In the genomic region with DNA sequence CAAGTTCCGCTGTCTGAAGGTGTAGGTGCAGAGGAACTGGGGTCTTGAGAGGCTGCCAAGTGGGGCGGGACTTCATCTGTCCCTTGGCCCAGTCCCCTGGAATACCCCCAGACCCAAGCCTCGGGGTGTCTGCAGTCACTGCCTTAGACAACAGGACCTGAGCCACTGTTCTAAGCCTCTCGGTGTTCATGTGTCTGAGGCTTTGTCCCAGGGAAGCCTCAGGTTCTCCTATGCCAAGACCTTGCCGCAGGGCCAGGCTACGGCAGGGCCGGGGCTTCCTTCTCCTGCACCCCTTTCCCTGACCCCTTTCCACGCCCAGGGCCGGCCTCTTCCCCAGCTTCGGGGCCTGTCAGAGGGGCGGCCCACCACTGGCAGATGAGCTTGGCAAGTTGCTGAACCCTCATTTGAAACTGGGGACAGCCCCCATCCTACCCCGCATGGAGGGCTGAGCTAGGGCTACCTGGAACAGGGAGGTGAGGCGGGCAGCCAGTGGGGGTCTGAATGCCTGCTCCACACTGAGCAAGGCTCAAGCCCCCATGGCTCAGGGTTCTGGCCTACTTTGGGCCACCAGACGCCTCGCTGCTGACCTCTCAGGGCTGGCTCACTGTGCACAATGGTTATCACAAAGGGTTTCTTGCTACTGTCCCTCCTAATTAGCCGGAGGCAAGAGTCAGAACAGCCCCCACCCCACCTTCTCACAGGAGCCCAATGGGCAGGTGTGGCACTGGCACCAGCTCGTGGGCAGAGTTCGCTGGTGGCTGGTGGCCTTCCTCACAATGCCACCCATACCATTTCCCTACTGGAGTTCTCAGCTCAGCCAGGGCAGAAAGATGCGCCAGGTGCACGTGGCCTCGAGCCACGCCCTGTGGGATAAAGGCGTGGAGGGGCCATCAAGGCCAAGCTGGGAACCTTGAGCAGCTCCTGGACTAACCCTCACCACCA, we compare ENCODE assay signal across 18 cellular contexts. TPM values are rescaled to one million over a fixed set of nuclear protein-coding genes. Genes with fewer than 3 reads are reported as not detected.
DNase-seq lines count a peak whose midpoint lies in the region; ATAC-seq, FAIRE-seq and TF ChIP-seq lines count a peak whose summit lies in the region.
"Had no signal": no experiment of that assay in that cellular context is flagged by ENCODE, and none has a peak within 500 bp of the region (broad histone marks: within the 10 kb centered on the region; RNA-seq: fewer than 3 reads in every experiment).

No MANE protein-coding gene starts in this region.

- TF ChIP-seq CTCF in OCI-LY1 (IDR thresholded peaks at IDR 0.05; ENCODE audit: low read length) = no peak

- DNase-seq in left colon (peak in 1 of 2 donors; percentile 30), small intestine (peak; percentile 45), ecto neural progenitor cell (ENCODE audit: low spot score) (no peak)
- no peak for DNase-seq in activated CD4-positive, alpha-beta memory T cell treated with anti-CD3 and anti-CD28 coated beads, Interleukin-2, amount 10 ng/mL, durations not matched to agents 7 days and 5 days
- DNase-seq: CD4-positive, alpha-beta T cell; NCI-H1417; NCI-H2171 treated with DMSO at 0.1 percent for 48 hours; NCI-H510A; NCI-H82; SHP77 had no signal

- peak overlapping the region in 3 of 11 experiments; percentile 11 to 56 (median 44); a peak in 7 of 22 replicates for H3K9ac ChIP-seq in BLaER1 treated with 17β-estradiol and CSF1 and Interleukin-3, amounts not matched to agents 10 nM and 100 nM
- H3K9ac ChIP-seq in OCI-LY1 (ENCODE audit: low read length) = no peak overlapping the region; the same call in 1 of the 2 replicates

- peaks cover 21% of the 10 kb centered on the region for H3F3A ChIP-seq in OCI-LY1 (ENCODE audit: insufficient read depth, low read length)

- no peaks in the 10 kb centered on the region for H3K79me2 ChIP-seq in OCI-LY1 (ENCODE audit: insufficient read depth, low read length)

- intact Hi-C loops in left colon (cut with DNase I, micrococcal nuclease) = loop anchor here in 1 of 2 donors (10.0 kb wide), 1 partner anchor 314 kb away; no protein-coding TSS in a partner anchor

- no peak overlapping the region for H3K27ac Mint-ChIP-seq in activated CD4-positive, alpha-beta memory T cell treated with anti-CD3 and anti-CD28 coated beads, Interleukin-2, amount 10 ng/mL, durations not matched to agents 7 days and 5 days

- H3K4me3 Mint-ChIP-seq in activated CD4-positive, alpha-beta memory T cell treated with anti-CD3 and anti-CD28 coated beads, Interleukin-2, amount 10 ng/mL, durations not matched to agents 7 days and 5 days = no peak overlapping the region
- H3K4me3 Mint-ChIP-seq: CD4-positive, alpha-beta T cell; IgD-negative memory B cell had no signal

- H3K9me2 ChIP-seq in OCI-LY1 (ENCODE audit: low read depth, low read length) = no peaks in the 10 kb centered on the region

- H3K9me3 Mint-ChIP-seq in activated CD4-positive, alpha-beta memory T cell treated with anti-CD3 and anti-CD28 coated beads, Interleukin-2, amount 10 ng/mL, durations not matched to agents 7 days and 5 days = no peaks in the 10 kb centered on the region
- H3K9me3 Mint-ChIP-seq: CD4-positive, alpha-beta T cell; IgD-negative memory B cell had no signal

- ATAC-seq in left colon (peak; percentile 34), HG02571 (IDR thresholded peaks at IDR 0.05; ENCODE audit: unreplicated experiment) (no peak)
- ATAC-seq: A549 had no signal

- H3K36me3 Mint-ChIP-seq in activated CD4-positive, alpha-beta memory T cell treated with anti-CD3 and anti-CD28 coated beads, Interleukin-2, amount 10 ng/mL, durations not matched to agents 7 days and 5 days (ENCODE audit: low read depth) = peaks cover 51% of the 10 kb centered on the region

- H4K20me1 ChIP-seq in BLaER1 treated with 17β-estradiol and CSF1 and Interleukin-3, amounts not matched to agents 10 nM and 100 nM = peaks cover 65 to 98% (median 94%) of the 10 kb centered on the region in 11 experiments
- no peaks in the 10 kb centered on the region for H4K20me1 ChIP-seq in OCI-LY1 (ENCODE audit: insufficient read depth, low read length)

- POLR2A ChIA-PET in activated CD4-positive, alpha-beta memory T cell treated with anti-CD3 and anti-CD28 coated beads, Interleukin-2, amount 10 ng/mL, durations not matched to agents 7 days and 5 days (lab: Charles Lee) = interaction anchor here (1.0 to 2.8 kb wide), 6 partner anchors 9 to 47 kb away, joined by 3 to 8 read pairs (median 4); a partner anchor contains a TSS

- H3K27me3 Mint-ChIP-seq in activated CD4-positive, alpha-beta memory T cell treated with anti-CD3 and anti-CD28 coated beads, Interleukin-2, amount 10 ng/mL, durations not matched to agents 7 days and 5 days = peaks cover 5% of the 10 kb centered on the region

- peak overlapping the region in 8 of 11 experiments; percentile 31 to 89 (median 76); a peak in 14 of 22 replicates for H3K4me2 ChIP-seq in BLaER1 treated with 17β-estradiol and CSF1 and Interleukin-3, amounts not matched to agents 10 nM and 100 nM
- H3K4me2 ChIP-seq in OCI-LY1 (ENCODE audit: low read length) = no peak overlapping the region
- H3K4me2 ChIP-seq: A549 had no signal

- peak overlapping the region in 4 of 11 experiments; percentile 7 to 41 (median 28); a peak in 5 of 22 replicates for H3K27ac ChIP-seq in BLaER1 treated with 17β-estradiol and CSF1 and Interleukin-3, amounts not matched to agents 10 nM and 100 nM
- H3K27ac ChIP-seq in OCI-LY1 (ENCODE audit: low read depth, low read length, poor library complexity, severe bottlenecking) = peak overlapping the region; percentile 62
- no peak overlapping the region for H3K27ac ChIP-seq in small intestine (ENCODE audit: low read depth in 1 of 2, low read length in 1 of 2)
- H3K27ac ChIP-seq: A549 had no signal

- CTCF ChIA-PET in activated CD4-positive, alpha-beta memory T cell treated with anti-CD3 and anti-CD28 coated beads, Interleukin-2, amount 10 ng/mL, durations not matched to agents 7 days and 5 days (lab: Charles Lee) = interaction anchor here (1.2 to 2.1 kb wide), 3 partner anchors 9 to 47 kb away, joined by 4 to 11 read pairs (median 5); no protein-coding TSS in a partner anchor

- peaks cover 60 to 99% (median 94%) of the 10 kb centered on the region in 10 experiments for H3K4me1 ChIP-seq in BLaER1 treated with 17β-estradiol and CSF1 and Interleukin-3, amounts not matched to agents 10 nM and 100 nM
- peaks cover 65% of the 10 kb centered on the region for H3K4me1 ChIP-seq in OCI-LY1 (ENCODE audit: insufficient read depth, low read length, severe bottlenecking)
- peaks cover 3 to 5% of the 10 kb centered on the region in 2 donors for H3K4me1 ChIP-seq in small intestine (ENCODE audit: control insufficient read depth in 2 of 2, insufficient read depth in 1 of 2, low read depth in 1 of 2, low read length in 1 of 2)
- H3K4me1 ChIP-seq: HAP-1 had no signal

- no peak for FAIRE-seq in small intestine (lab: Jason Lieb, UNC)
- FAIRE-seq: A549, D721Med had no signal

- H3K4me1 Mint-ChIP-seq in activated CD4-positive, alpha-beta memory T cell treated with anti-CD3 and anti-CD28 coated beads, Interleukin-2, amount 10 ng/mL, durations not matched to agents 7 days and 5 days = peaks cover 37% of the 10 kb centered on the region

- 63 to 79% (median 74%) methylated on average over 22 to 23 of the region's 23 CpGs for WGBS in small intestine, 3 donors

- no peaks in the 10 kb centered on the region for H3K27me3 ChIP-seq in BLaER1 treated with 17β-estradiol and CSF1 and Interleukin-3, amounts not matched to agents 10 nM and 100 nM
- H3K27me3 ChIP-seq in OCI-LY1 (ENCODE audit: insufficient read depth, low read length) = no peaks in the 10 kb centered on the region
- no peaks in the 10 kb centered on the region for H3K27me3 ChIP-seq in small intestine (ENCODE audit: control insufficient read depth in 2 of 2, insufficient read depth in 2 of 2, low read length in 2 of 2)
- H3K27me3 ChIP-seq: Peyer's patch had no signal

- no peaks in the 10 kb centered on the region for H3K9me3 ChIP-seq in BLaER1 treated with 17β-estradiol and CSF1 and Interleukin-3, amounts not matched to agents 10 nM and 100 nM (replicated peaks in 1 of 11)
- H3K9me3 ChIP-seq in OCI-LY1 (ENCODE audit: low read length) (no peaks in the 10 kb centered on the region), small intestine (ENCODE audit: control insufficient read depth, low read depth) (no peaks in the 10 kb centered on the region)
- H3K9me3 ChIP-seq: A549, HAP-1, Peyer's patch had no signal

- no peak overlapping the region for H3K4me3 ChIP-seq in BLaER1 treated with 17β-estradiol and CSF1 and Interleukin-3, amounts not matched to agents 10 nM and 100 nM
- no peak overlapping the region for H3K4me3 ChIP-seq in OCI-LY1 (ENCODE audit: low read depth, low read length, poor library complexity, severe bottlenecking)
- no peak overlapping the region for H3K4me3 ChIP-seq in small intestine (ENCODE audit: low read depth in 1 of 2, low read length in 2 of 2)
- H3K4me3 ChIP-seq: A549, HAP-1, Peyer's patch had no signal

- H3K36me3 ChIP-seq in BLaER1 treated with 17β-estradiol and CSF1 and Interleukin-3, amounts not matched to agents 10 nM and 100 nM = peaks cover 45 to 66% (median 52%) of the 10 kb centered on the region in 11 experiments
- H3K36me3 ChIP-seq in OCI-LY1 (ENCODE audit: insufficient read depth, low read length) = peaks cover 70% of the 10 kb centered on the region
- H3K36me3 ChIP-seq in small intestine (ENCODE audit: control insufficient read depth in 2 of 2, insufficient read depth in 2 of 2, low read length in 2 of 2) = peaks cover 3 to 10% of the 10 kb centered on the region in 2 donors

- H2AFZ ChIP-seq in OCI-LY1 (ENCODE audit: low read length) = no peak overlapping the region

RNA-seq across cellular contexts. Expression of a gene that starts 7.1 kb away (rescaled TPM):
- not detected for total RNA-seq in left colon
- not detected for polyA plus RNA-seq in small intestine
- total RNA-seq in activated CD4-positive, alpha-beta memory T cell treated with anti-CD3 and anti-CD28 coated beads, Interleukin-2, amount 10 ng/mL, durations not matched to agents 7 days and 5 days = not detected
- total RNA-seq: Peyer's patch had no signal
- polyA plus RNA-seq: A549, IgD-negative memory B cell had no signal

RNA-seq across cellular contexts. Expression of a gene that starts 20.4 kb away (rescaled TPM):
- 10 to 100 TPM; 50.2 to 50.9 TPM for total RNA-seq in left colon
- polyA plus RNA-seq in small intestine = 10 to 100 TPM; 51.6 to 92.8 (median 84.8) TPM
- 100 to 1,000 TPM; 168 to 179 TPM for total RNA-seq in activated CD4-positive, alpha-beta memory T cell treated with anti-CD3 and anti-CD28 coated beads, Interleukin-2, amount 10 ng/mL, durations not matched to agents 7 days and 5 days
